Comparison of ENCODE assay signal across 9 cellular contexts in genomic region chr14:25150934-25151790, GRCh38.
DNase-seq lines count a peak whose midpoint lies in the region; ATAC-seq and TF ChIP-seq lines count a peak whose summit lies in the region.
"Had no signal": no experiment of that assay in that cellular context is flagged by ENCODE, and none has a peak within 500 bp of the region (broad histone marks: within the 10 kb centered on the region; RNA-seq: fewer than 3 reads in every experiment).

No MANE protein-coding gene starts in this region.

- ATAC-seq in HG02852 (IDR thresholded peaks at IDR 0.05; ENCODE audit: unreplicated experiment) = peak; percentile 48
- ATAC-seq in left colon = peak; percentile 54
- no peak for ATAC-seq in GM21360 (IDR thresholded peaks at IDR 0.05; ENCODE audit: unreplicated experiment)
- ATAC-seq in HG03457 (IDR thresholded peaks at IDR 0.05; ENCODE audit: unreplicated experiment) = no peak

- H3K27me3 Mint-ChIP-seq in brain = peaks cover 3% of the 10 kb centered on the region

- no peak overlapping the region for H3K27ac Mint-ChIP-seq in brain
- H3K27ac Mint-ChIP-seq: naive B cell had no signal

- TF ChIP-seq CTCF in brain (conservative IDR thresholded peaks at IDR 0.05) = peak; percentile 78 to 83

- peak; percentile 49 for DNase-seq in DMS114 treated with DMSO at 0.1 percent for 48 hours (lab: John Stamatoyannopoulos, UW; ENCODE audit: unreplicated experiment)
- peak; percentile 37 for DNase-seq in NCI-H460 (ENCODE audit: extremely low read depth, low read depth)
- DNase-seq in left colon = no peak
- DNase-seq in stimulated activated CD4-positive, alpha-beta T cell treated with anti-CD3 and anti-CD28 coated beads, Interleukin-4, amount 100 ng/mL, for 1 hour = no peak
- DNase-seq: naive B cell had no signal

- H3K36me3 Mint-ChIP-seq in brain = no peaks in the 10 kb centered on the region
- H3K36me3 Mint-ChIP-seq: naive B cell had no signal

- no peak overlapping the region for H3K4me3 Mint-ChIP-seq in brain
- H3K4me3 Mint-ChIP-seq: naive B cell had no signal

- H3K9me3 Mint-ChIP-seq in brain = no peaks in the 10 kb centered on the region
- H3K9me3 Mint-ChIP-seq: naive B cell had no signal

- intact Hi-C loops in left colon (cut with DNase I, micrococcal nuclease) = loop anchor here in 1 of 2 donors (5.0 kb wide), 1 partner anchor 344 kb away; no protein-coding TSS in a partner anchor

- H3K4me1 Mint-ChIP-seq in brain = no peaks in the 10 kb centered on the region
- H3K4me1 Mint-ChIP-seq: naive B cell had no signal

Comparison
In these comparisons a context has a peak if more than half of its experiments do, and no peak if none do; other contexts are left out.
1. DNase-seq: peak in DMS114 treated with DMSO at 0.1 percent for 48 hours (single experiment) and NCI-H460 (single experiment); none in left colon (0 of 2) and stimulated activated CD4-positive, alpha-beta T cell treated with anti-CD3 and anti-CD28 coated beads, Interleukin-4, amount 100 ng/mL, for 1 hour (single experiment).
2. ATAC-seq: peak in HG02852 (single experiment) and left colon (single experiment); none in GM21360 (single experiment) and HG03457 (single experiment).